Comparison of ENCODE assay signal across 8 cellular contexts in genomic region chr2:86621290-86621943, GRCh38. TPM values are rescaled to one million over a fixed set of nuclear protein-coding genes. Genes with fewer than 3 reads are reported as not detected.
DNase-seq lines count a peak whose midpoint lies in the region; ATAC-seq and TF ChIP-seq lines count a peak whose summit lies in the region.

No MANE protein-coding gene starts in this region.

- peak overlapping the region; percentile 28 for H3K27ac Mint-ChIP-seq in HFFc6

- H3K4me3 ChIP-seq in adipocyte (ENCODE audit: low read length) = peak overlapping the region; percentile 96
- peak overlapping the region; percentile 82 for H3K4me3 ChIP-seq in mesodermal cell (ENCODE audit: extremely low read depth, insufficient read depth, low read length, poor library complexity, severe bottlenecking)
- H3K4me3 ChIP-seq in mucosa of descending colon = no peak overlapping the region

- peaks cover 6% of the 10 kb centered on the region; the same call in 1 of the 2 replicates for H3K27me3 Mint-ChIP-seq in HFFc6 (ENCODE audit: insufficient read depth)

- no peaks in the 10 kb centered on the region for H3K9me3 Mint-ChIP-seq in HFFc6

- peak overlapping the region; percentile 95 for H3K9ac ChIP-seq in adipocyte (ENCODE audit: low read length)

- H3K9me3 ChIP-seq in adipocyte (ENCODE audit: control insufficient read depth, low read length) (no peaks in the 10 kb centered on the region), mesodermal cell (ENCODE audit: control insufficient read depth, low read length) (no peaks in the 10 kb centered on the region), mucosa of descending colon (no peaks in the 10 kb centered on the region)

- DNase-seq in ACHN (peak; percentile 23), HFFc6 (peak; percentile 26), adipocyte (ENCODE audit: low read depth) (peak; percentile 70), mucosa of descending colon (no peak), NCI-H1694 (lab: John Stamatoyannopoulos, UW) (no peak)
- DNase-seq in stimulated activated CD4-positive, alpha-beta T cell treated with anti-CD3 and anti-CD28 coated beads, Interleukin-4, amount 100 ng/mL, for 1 hour = no peak

- intact Hi-C loops in mucosa of descending colon (cut with DNase I, micrococcal nuclease) = no loop called here

- ATAC-seq in HG02973 (IDR thresholded peaks at IDR 0.05; ENCODE audit: unreplicated experiment) (no peak), mucosa of descending colon (no peak)

- peaks cover 23% of the 10 kb centered on the region for H3K4me1 Mint-ChIP-seq in HFFc6 (ENCODE audit: low read depth)

- no peaks in the 10 kb centered on the region for H3K27me3 ChIP-seq in adipocyte (replicated peaks; ENCODE audit: control insufficient read depth, insufficient read depth, low read length)

- TF ChIP-seq CTCF in HFFc6 (IDR thresholded peaks at IDR 0.05) = peak; percentile 31
- no peak for TF ChIP-seq CTCF in mucosa of descending colon (IDR thresholded peaks at IDR 0.05)

- no peaks in the 10 kb centered on the region for H3K36me3 Mint-ChIP-seq in HFFc6 (ENCODE audit: low read depth)

- H3K27ac ChIP-seq in mesodermal cell (ENCODE audit: low read depth, low read length, severe bottlenecking) = no peak overlapping the region

- peak overlapping the region; percentile 97 for H3K4me3 Mint-ChIP-seq in HFFc6

- in situ Hi-C loops in ACHN (cut with HindIII; ENCODE audit: low pct_ligation_motif_present, low pct_unique_long_range_greater_than_20kb, low sequenced_read_pairs) = no loop called here

- H3K36me3 ChIP-seq in adipocyte (ENCODE audit: control insufficient read depth, insufficient read depth, low read length, severe bottlenecking) (peaks cover 35% of the 10 kb centered on the region), mesodermal cell (ENCODE audit: control insufficient read depth, insufficient read depth, low read length) (peaks cover 28% of the 10 kb centered on the region), mucosa of descending colon (ENCODE audit: low read depth) (no peaks in the 10 kb centered on the region)

- H3K4me1 ChIP-seq in adipocyte (ENCODE audit: control insufficient read depth, insufficient read depth, low read length) (peaks cover 19% of the 10 kb centered on the region), mesodermal cell (ENCODE audit: control insufficient read depth, insufficient read depth, low read length, poor library complexity, severe bottlenecking) (peaks cover 2% of the 10 kb centered on the region), mucosa of descending colon (ENCODE audit: low read depth) (peaks cover 14% of the 10 kb centered on the region)

- 30 to 50% methylated on average over 1 of the region's 6 CpGs for WGBS in mesodermal cell (ENCODE audit: insufficient coverage in 2 of 2), 2 experiments

RNA-seq across cellular contexts. Expression of gene RNF103, which starts 2.2 kb away (rescaled TPM):
- total RNA-seq in HFFc6 (2021; fragmentation: NEBNext Ultra II Directional; extraction: Animal tissue kit (Norgen Biotek cat#: 25700)) = 10 to 100 TPM; 11.3 to 18.5 (median 13.1) TPM
- polyA plus RNA-seq in mesodermal cell (2013, experiment 1 of 2) = 17.3 TPM
- polyA plus RNA-seq in mesodermal cell (2013, experiment 2 of 2) = 18.8 TPM
- 10 to 100 TPM; 61.7 to 73.2 (median 69.7) TPM for total RNA-seq in mucosa of descending colon

RNA-seq across cellular contexts. Expression of gene CHMP3, which starts 58.2 kb away (rescaled TPM):
- total RNA-seq in HFFc6 (2021; fragmentation: NEBNext Ultra II Directional; extraction: Animal tissue kit (Norgen Biotek cat#: 25700)) = 100 to 1,000 TPM in 5 of 6 experiments, 10 to 100 TPM in 1; 96.3 to 120 (median 113) TPM
- polyA plus RNA-seq in mesodermal cell (2013, experiment 1 of 2) = 38.4 TPM
- polyA plus RNA-seq in mesodermal cell (2013, experiment 2 of 2) = 47.4 TPM
- total RNA-seq in mucosa of descending colon = 100 to 1,000 TPM; 149 to 203 (median 196) TPM

Comparison
In these comparisons a context has a peak if more than half of its experiments do, and no peak if none do; other contexts are left out.
1. DNase-seq: peak in ACHN (single experiment), HFFc6 (single experiment) and adipocyte (single experiment); none in stimulated activated CD4-positive, alpha-beta T cell treated with anti-CD3 and anti-CD28 coated beads, Interleukin-4, amount 100 ng/mL, for 1 hour (single experiment), mucosa of descending colon (0 of 3) and NCI-H1694 (single experiment).